In the genomic region with DNA sequence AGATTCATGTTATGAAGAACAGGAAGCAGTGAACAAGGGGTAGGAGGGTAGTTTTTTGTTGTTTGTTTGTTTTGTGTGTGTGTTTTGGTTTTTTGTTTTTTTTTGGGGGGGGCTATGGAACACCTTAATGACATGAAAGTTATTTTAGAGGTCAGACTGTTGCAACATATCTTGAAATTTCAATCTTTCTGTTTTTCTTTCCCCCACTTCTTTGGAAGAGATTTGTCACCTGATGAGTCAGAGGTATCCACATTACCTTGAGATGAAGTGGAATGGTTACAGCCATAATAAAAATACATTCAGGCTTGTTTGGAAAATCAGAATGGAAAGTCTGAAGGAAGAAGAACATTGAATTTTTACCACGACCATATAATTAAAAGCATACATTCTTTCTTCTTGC, we compare ENCODE assay signal across 21 cellular contexts. TPM values are rescaled to one million over a fixed set of nuclear protein-coding genes. Genes with fewer than 3 reads are reported as not detected.
DNase-seq lines count a peak whose midpoint lies in the region; ATAC-seq and TF ChIP-seq lines count a peak whose summit lies in the region.
"Had no signal": no experiment of that assay in that cellular context is flagged by ENCODE, and none has a peak within 500 bp of the region (broad histone marks: within the 10 kb centered on the region; RNA-seq: fewer than 3 reads in every experiment).

No MANE protein-coding gene starts in this region.

- H3K9me3 ChIP-seq in psoas muscle = no peaks in the 10 kb centered on the region
- H3K9me3 ChIP-seq: thyroid gland had no signal

- WGBS in psoas muscle, 3 donors = 11 to 19% (median 12%) methylated on average over 1 of the region's 1 CpG

- peaks cover 0 to 4% (median 0%) of the 10 kb centered on the region in 3 donors for H3K27me3 ChIP-seq in psoas muscle (ENCODE audit: insufficient read depth in 3 of 3, low read length in 2 of 3)
- H3K27me3 ChIP-seq: thyroid gland had no signal

- peak overlapping the region; percentile 9 to 41 for H3K4me3 Mint-ChIP-seq in activated T-cell treated with anti-CD3 and anti-CD28 coated beads, Interleukin-2, amount 50 U/mL, for 72 hours
- H3K4me3 Mint-ChIP-seq in activated T-cell treated with anti-CD3 and anti-CD28 coated beads, Interleukin-2, amount 50 U/mL, for 4 hours = no peak overlapping the region
- no peak overlapping the region for H3K4me3 Mint-ChIP-seq in naive thymus-derived CD8-positive, alpha-beta T cell
- H3K4me3 Mint-ChIP-seq: activated B cell treated with CpG ODN at 0.5 μM for 24 hours had no signal

- H3K27me3 Mint-ChIP-seq in activated T-cell treated with anti-CD3 and anti-CD28 coated beads, Interleukin-2, amount 50 U/mL, for 72 hours (ENCODE audit: low read depth) = peaks cover 9% of the 10 kb centered on the region
- H3K27me3 Mint-ChIP-seq in activated T-cell treated with anti-CD3 and anti-CD28 coated beads, Interleukin-2, amount 50 U/mL, for 4 hours (ENCODE audit: low read depth) = peaks cover 9% of the 10 kb centered on the region
- H3K27me3 Mint-ChIP-seq in naive thymus-derived CD8-positive, alpha-beta T cell = peaks cover 0 to 12% (median 5%) of the 10 kb centered on the region in 5 donors

- H3K27ac ChIP-seq in psoas muscle = no peak overlapping the region
- H3K27ac ChIP-seq: hepatocyte, thyroid gland had no signal

- DNase-seq in activated T-cell treated with anti-CD3 and anti-CD28 coated beads, Interleukin-2, amount 50 U/mL, for 72 hours = no peak
- DNase-seq in activated T-cell treated with anti-CD3 and anti-CD28 coated beads, Interleukin-2, amount 50 U/mL, for 4 hours = no peak
- peak; percentile 32 for DNase-seq in LHCN-M2 (ENCODE audit: low read depth)
- peak; percentile 60 for DNase-seq in epithelial cell of esophagus (ENCODE audit: low read depth)
- DNase-seq in renal cortical epithelial cell (ENCODE audit: low read depth) = peak; percentile 79
- DNase-seq in psoas muscle = no peak
- no peak for DNase-seq in naive thymus-derived CD8-positive, alpha-beta T cell
- DNase-seq: activated B cell treated with CpG ODN at 0.5 μM for 24 hours; amygdala; CD4-positive, alpha-beta T cell; DMS79; effector memory CD8-positive, alpha-beta T cell; islet precursor cell; NCI-H524; retina; SHP77; thyroid gland had no signal

- H3K9me3 Mint-ChIP-seq in activated T-cell treated with anti-CD3 and anti-CD28 coated beads, Interleukin-2, amount 50 U/mL, for 72 hours = no peaks in the 10 kb centered on the region
- no peaks in the 10 kb centered on the region for H3K9me3 Mint-ChIP-seq in activated T-cell treated with anti-CD3 and anti-CD28 coated beads, Interleukin-2, amount 50 U/mL, for 4 hours
- no peaks in the 10 kb centered on the region for H3K9me3 Mint-ChIP-seq in naive thymus-derived CD8-positive, alpha-beta T cell
- H3K9me3 Mint-ChIP-seq: CD4-positive, alpha-beta T cell had no signal

- peaks cover 0 to 12% of the 10 kb centered on the region in 2 donors for H3K36me3 ChIP-seq in psoas muscle (ENCODE audit: insufficient read depth in 1 of 2, low read depth in 1 of 2)

- TF ChIP-seq CTCF in epithelial cell of esophagus (IDR thresholded peaks at IDR 0.05; ENCODE audit: insufficient read depth, low read depth, low read length, missing control alignments) (no peak), psoas muscle (IDR thresholded peaks at IDR 0.05) (no peak)

- peak overlapping the region; percentile 100 for H3K27ac Mint-ChIP-seq in activated T-cell treated with anti-CD3 and anti-CD28 coated beads, Interleukin-2, amount 50 U/mL, for 72 hours
- H3K27ac Mint-ChIP-seq in naive thymus-derived CD8-positive, alpha-beta T cell = no peak overlapping the region
- H3K27ac Mint-ChIP-seq: activated B cell treated with CpG ODN at 0.5 μM for 24 hours; activated T-helper 2 cell treated with anti-CD3 and anti-CD28 coated beads, Interferon-gamma antibody, Interleukin-2, Interleukin-4, amounts not matched to agents 10 μg/mL and 5 μg/mL and 100 μg/mL, durations not matched to agents 14 hours and 24 hours and 36 hours; effector memory CD8-positive, alpha-beta T cell had no signal

- H3K4me3 ChIP-seq in epithelial cell of esophagus (ENCODE audit: low read length) = no peak overlapping the region
- H3K4me3 ChIP-seq in psoas muscle = no peak overlapping the region
- H3K4me3 ChIP-seq: hepatocyte, thyroid gland had no signal

- H3K4me1 ChIP-seq in psoas muscle = peaks cover 16% of the 10 kb centered on the region

- POLR2A ChIA-PET in naive thymus-derived CD8-positive, alpha-beta T cell (lab: Charles Lee) = no interaction called here

- H3K4me1 Mint-ChIP-seq in activated T-cell treated with anti-CD3 and anti-CD28 coated beads, Interleukin-2, amount 50 U/mL, for 72 hours (ENCODE audit: low read depth) = peaks cover 43% of the 10 kb centered on the region
- H3K4me1 Mint-ChIP-seq in activated T-cell treated with anti-CD3 and anti-CD28 coated beads, Interleukin-2, amount 50 U/mL, for 4 hours (ENCODE audit: low read depth) = peaks cover 29% of the 10 kb centered on the region
- H3K4me1 Mint-ChIP-seq in naive thymus-derived CD8-positive, alpha-beta T cell = peaks cover 6 to 26% (median 20%) of the 10 kb centered on the region in 4 donors

- peaks cover 6 to 10% of the 10 kb centered on the region in 2 donors for H3K36me3 Mint-ChIP-seq in activated T-cell treated with anti-CD3 and anti-CD28 coated beads, Interleukin-2, amount 50 U/mL, for 72 hours (ENCODE audit: insufficient read depth in 2 of 2)
- H3K36me3 Mint-ChIP-seq in activated T-cell treated with anti-CD3 and anti-CD28 coated beads, Interleukin-2, amount 50 U/mL, for 4 hours (ENCODE audit: insufficient read depth) = peaks cover 11% of the 10 kb centered on the region
- peaks cover 3 to 12% (median 4%) of the 10 kb centered on the region in 3 donors for H3K36me3 Mint-ChIP-seq in naive thymus-derived CD8-positive, alpha-beta T cell

- no peak for ATAC-seq in activated T-cell treated with anti-CD3 and anti-CD28 coated beads, Interleukin-2, amount 50 U/mL, for 72 hours (replicated peaks in 1 of 2)
- no peak for ATAC-seq in activated T-cell treated with anti-CD3 and anti-CD28 coated beads, Interleukin-2, amount 50 U/mL, for 4 hours
- no peak for ATAC-seq in psoas muscle
- ATAC-seq in naive thymus-derived CD8-positive, alpha-beta T cell = no peak
- no peak for ATAC-seq in HG02763 (IDR thresholded peaks at IDR 0.05; ENCODE audit: unreplicated experiment)
- ATAC-seq: effector memory CD8-positive, alpha-beta T cell had no signal

- intact Hi-C loops in psoas muscle (cut with DNase I) = no loop called here

RNA-seq across cellular contexts. Expression of gene GTF3C3, which starts 2.1 kb away (rescaled TPM):
- total RNA-seq in activated T-cell treated with anti-CD3 and anti-CD28 coated beads, Interleukin-2, amount 50 U/mL, for 72 hours = 10 to 100 TPM; 57.2 to 61.2 TPM
- total RNA-seq in activated T-cell treated with anti-CD3 and anti-CD28 coated beads, Interleukin-2, amount 50 U/mL, for 4 hours = 10 to 100 TPM; 47.7 to 62.0 (median 54.7) TPM
- 13.5 and 16.0 TPM in 2 replicates for total RNA-seq in LHCN-M2 (2014; rRNA removed)
- 5.0 TPM for polyA plus RNA-seq in LHCN-M2 (2012)
- total RNA-seq in renal cortical epithelial cell = 40.1 and 48.4 TPM in 2 replicates
- 10 to 100 TPM; 21.5 to 28.1 (median 24.2) TPM for total RNA-seq in psoas muscle
- 10 to 100 TPM in 1 of 3 donors, 1 to 10 TPM in 2; 7.7 to 15.4 (median 9.3) TPM for polyA plus RNA-seq in psoas muscle
- total RNA-seq in naive thymus-derived CD8-positive, alpha-beta T cell = 10 to 100 TPM; 47.1 to 56.9 TPM
- polyA plus RNA-seq in naive thymus-derived CD8-positive, alpha-beta T cell = 10 to 100 TPM in 2 of 3 donors, 1 to 10 TPM in 1; 9.6 to 13.8 (median 13.4) TPM

RNA-seq across cellular contexts. Expression of gene C2orf66, which starts 7.6 kb away (rescaled TPM):
- under 1 TPM; 0.38 to 0.60 TPM for total RNA-seq in activated T-cell treated with anti-CD3 and anti-CD28 coated beads, Interleukin-2, amount 50 U/mL, for 72 hours
- not detected for total RNA-seq in activated T-cell treated with anti-CD3 and anti-CD28 coated beads, Interleukin-2, amount 50 U/mL, for 4 hours
- total RNA-seq in LHCN-M2 (2014; rRNA removed) (0.32 TPM in 1 of 2 replicates, not detected in the other), renal cortical epithelial cell (0.35 TPM in 1 of 2 replicates, not detected in the other), psoas muscle (not detected)
- 0.04 TPM for polyA plus RNA-seq in LHCN-M2 (2012)
- polyA plus RNA-seq in psoas muscle = under 1 TPM in 1 of 3 donors, not detected in 2; 0.03 TPM
- not detected for total RNA-seq in naive thymus-derived CD8-positive, alpha-beta T cell
- not detected for polyA plus RNA-seq in naive thymus-derived CD8-positive, alpha-beta T cell
- total RNA-seq: activated B cell treated with CpG ODN at 0.5 μM for 24 hours; activated CD8-positive, alpha-beta memory T cell treated with anti-CD3 and anti-CD28 coated beads for 36 hours; CD4-positive, alpha-beta T cell; thyroid gland had no signal
- polyA plus RNA-seq: hepatocyte had no signal

Comparison
In these comparisons a context has a peak if more than half of its experiments do, and no peak if none do; other contexts are left out.
1. H3K4me3 Mint-ChIP-seq: peak in activated T-cell treated with anti-CD3 and anti-CD28 coated beads, Interleukin-2, amount 50 U/mL, for 72 hours (2 of 2); none in activated T-cell treated with anti-CD3 and anti-CD28 coated beads, Interleukin-2, amount 50 U/mL, for 4 hours (single experiment) and naive thymus-derived CD8-positive, alpha-beta T cell (0 of 10).
2. DNase-seq: peak in LHCN-M2 (single experiment), epithelial cell of esophagus (single experiment) and renal cortical epithelial cell (single experiment); none in activated T-cell treated with anti-CD3 and anti-CD28 coated beads, Interleukin-2, amount 50 U/mL, for 72 hours (0 of 2), activated T-cell treated with anti-CD3 and anti-CD28 coated beads, Interleukin-2, amount 50 U/mL, for 4 hours (single experiment), psoas muscle (0 of 2) and naive thymus-derived CD8-positive, alpha-beta T cell (0 of 10).